ENCODE assay signal across 11 cellular contexts in genomic region chr14:73242274-73242960, GRCh38. TPM values are rescaled to one million over a fixed set of nuclear protein-coding genes. Genes with fewer than 3 reads are reported as not detected.
DNase-seq lines count a peak whose midpoint lies in the region; ATAC-seq, FAIRE-seq and TF ChIP-seq lines count a peak whose summit lies in the region.
"Had no signal": no experiment of that assay in that cellular context is flagged by ENCODE, and none has a peak within 500 bp of the region (broad histone marks: within the 10 kb centered on the region; RNA-seq: fewer than 3 reads in every experiment).

No MANE protein-coding gene starts in this region.

- H3K4ac ChIP-seq in IMR-90 (ENCODE audit: low read depth, low read length) (no peak overlapping the region), H1 (replicated peaks; ENCODE audit: insufficient read length, low read depth, low read length) (no peak overlapping the region), mesendoderm (ENCODE audit: low read depth, low read length) (no peak overlapping the region)

- peak overlapping the region; percentile 63; the same call in 1 of the 2 replicates for H2BK12ac ChIP-seq in H1 (ENCODE audit: low read depth, low read length)

- no peaks in the 10 kb centered on the region for H3K4me1 ChIP-seq in CD8-positive, alpha-beta memory T cell (ENCODE audit: insufficient read depth, low read length)
- H3K4me1 ChIP-seq in IMR-90 (ENCODE audit: control insufficient read depth, insufficient read depth, low read length) = peaks cover 18% of the 10 kb centered on the region
- peaks cover 3 to 25% (median 16%) of the 10 kb centered on the region in 4 experiments for H3K4me1 ChIP-seq in H1 (replicated peaks in 1 of 4; ENCODE audit: control insufficient read depth in 3 of 4, insufficient read depth in 4 of 4, low read length in 3 of 4)
- H3K4me1 ChIP-seq in mesendoderm (ENCODE audit: control insufficient read depth, low read depth, low read length) = no peaks in the 10 kb centered on the region

- no peak for TF ChIP-seq POLR2A in IMR-90 (IDR thresholded peaks at IDR 0.05; ENCODE audit: low read depth, low read length)
- TF ChIP-seq POLR2A in H1 (IDR thresholded peaks at IDR 0.05; ENCODE audit: control extremely low read depth in 1 of 2, low read depth in 2 of 2, low read length in 2 of 2) = no peak

- H3K9me3 Mint-ChIP-seq in CD8-positive, alpha-beta memory T cell = peaks cover 0 to 4% (median 0%) of the 10 kb centered on the region in 5 donors

- TF ChIP-seq CTCF in IMR-90 (conservative IDR thresholded peaks at IDR 0.05; ENCODE audit: low read depth, low read length) (no peak), H1 (IDR thresholded peaks at IDR 0.05; ENCODE audit: control extremely low read depth in 1 of 3, insufficient read depth in 1 of 3, low read depth in 1 of 3, low read length in 3 of 3) (no peak)

- H2AFZ ChIP-seq in IMR-90 (replicated peaks; ENCODE audit: low read length, poor library complexity) = no peak overlapping the region
- no peak overlapping the region for H2AFZ ChIP-seq in H1 (ENCODE audit: low read length)

- no peak overlapping the region for H2AK9ac ChIP-seq in IMR-90 (replicated peaks; ENCODE audit: low read depth, low read length, poor library complexity)

- TF ChIP-seq EP300 in H1 (IDR thresholded peaks at IDR 0.05; ENCODE audit: borderline replicate concordance in 1 of 2, low read depth in 2 of 2, low read length in 2 of 2) = no peak

- no peaks in the 10 kb centered on the region for H3K9me3 ChIP-seq in CD8-positive, alpha-beta memory T cell (ENCODE audit: low read length)
- peaks cover 2% of the 10 kb centered on the region for H3K9me3 ChIP-seq in IMR-90 (ENCODE audit: control insufficient read depth, insufficient read depth, low read length)
- H3K9me3 ChIP-seq in H1 (ENCODE audit: insufficient read depth in 2 of 2, low read depth in 1 of 2, low read length in 1 of 2) = no peaks in the 10 kb centered on the region

- H3K4me2 ChIP-seq in IMR-90 (ENCODE audit: low read depth, low read length) (peak overlapping the region; percentile 70; the same call in 1 of the 2 replicates), H1 (ENCODE audit: insufficient read depth in 1 of 2, low read depth in 2 of 2, low read length in 2 of 2) (no peak overlapping the region), mesendoderm (ENCODE audit: low read length) (no peak overlapping the region)

- no peak for TF ChIP-seq RAD21 in IMR-90 (IDR thresholded peaks at IDR 0.05; ENCODE audit: low read length)
- no peak for TF ChIP-seq RAD21 in H1 (IDR thresholded peaks at IDR 0.05 in 1 of 2, conservative IDR thresholded peaks at IDR 0.05 in 1 of 2; ENCODE audit: low read depth in 2 of 2, low read length in 2 of 2)

- H2BK20ac ChIP-seq in IMR-90 (ENCODE audit: low read depth, low read length) (no peak overlapping the region), H1 (ENCODE audit: low read length) (0 out of 2 replicates have a peak overlapping the region, but pooled peaks have one; percentile 13)

- H2BK120ac ChIP-seq in IMR-90 (ENCODE audit: low read depth, low read length) (no peak overlapping the region), H1 (replicated peaks; ENCODE audit: low read depth, low read length) (no peak overlapping the region), mesendoderm (ENCODE audit: low read depth, low read length) (no peak overlapping the region)

- H2BK5ac ChIP-seq in IMR-90 (ENCODE audit: low read depth, low read length, poor library complexity, severe bottlenecking) = no peak overlapping the region
- 0 out of 2 replicates have a peak overlapping the region, but pooled peaks have one; percentile 49 for H2BK5ac ChIP-seq in H1 (ENCODE audit: low read depth, low read length)
- H2BK5ac ChIP-seq in mesendoderm (ENCODE audit: low read length) = no peak overlapping the region

- peaks cover 9% of the 10 kb centered on the region for H3K9me1 ChIP-seq in IMR-90 (ENCODE audit: insufficient read depth, low read length)

- FAIRE-seq in H1 (lab: Jason Lieb, UNC) = no peak

- H3K9ac ChIP-seq in IMR-90 (ENCODE audit: low read depth, low read length) (no peak overlapping the region), H1 (replicated peaks in 1 of 4; ENCODE audit: extremely low read depth in 1 of 4, low read depth in 3 of 4, low read length in 3 of 4) (no peak overlapping the region; a peak in 1 of 7 replicates), mesendoderm (ENCODE audit: low read length) (no peak overlapping the region)

- H3K56ac ChIP-seq in IMR-90 (ENCODE audit: extremely low read depth, insufficient read depth, low read length) (no peak overlapping the region), H1 (replicated peaks; ENCODE audit: insufficient read length, low read depth, low read length) (no peak overlapping the region), mesendoderm (ENCODE audit: low read length) (no peak overlapping the region)

- WGBS in IMR-90 (ENCODE audit: extremely low coverage in 2 of 2, insufficient read length in 1 of 2), 2 experiments = 67% methylated on average over 1 of the region's 8 CpGs; no CpG with 5 or more reads in 1 of the 2 experiments
- WGBS in H1 (ENCODE audit: extremely low coverage in 1 of 2, insufficient coverage in 1 of 2, insufficient read length in 1 of 2, insufficient replicate concordance in 2 of 2, low coverage in 1 of 2, low lambda C conversion rate in 2 of 2, missing lambda C conversion rate in 1 of 2), 2 experiments = 92% methylated on average over 8 of the region's 8 CpGs; no CpG with 5 or more reads in 1 of the 2 experiments
- no CpG with 5 or more reads among the region's 8 CpGs for WGBS in mesendoderm (ENCODE audit: extremely low coverage, insufficient coverage, low lambda C conversion rate)

- CTCF ChIA-PET in CD8-positive, alpha-beta memory T cell (lab: Charles Lee) = no interaction called here
- CTCF ChIA-PET in IMR-90 (lab: Yijun Ruan, JAX) = no interaction called here
- CTCF ChIA-PET in H1 (lab: Charles Lee; ENCODE audit: partially characterized antibody) = interaction anchor here (1.2 to 5.8 kb wide), 6 partner anchors 8 to 265 kb away, joined by 3 to 35 read pairs (median 3); no protein-coding TSS in a partner anchor

- no peak overlapping the region for H2BK15ac ChIP-seq in IMR-90 (ENCODE audit: low read depth, low read length)
- no peak overlapping the region for H2BK15ac ChIP-seq in H1 (ENCODE audit: low read length)
- H2BK15ac ChIP-seq in mesendoderm (replicated peaks; ENCODE audit: low read depth) = no peak overlapping the region

- H3K79me1 ChIP-seq in IMR-90 (ENCODE audit: low read depth in 1 of 2, low read length in 2 of 2) = peaks cover 0 to 11% of the 10 kb centered on the region in 2 experiments; a peak in 2 of 4 replicates
- peaks cover 5% of the 10 kb centered on the region for H3K79me1 ChIP-seq in H1 (ENCODE audit: low read depth, low read length)
- no peaks in the 10 kb centered on the region for H3K79me1 ChIP-seq in mesendoderm (ENCODE audit: low read length)

- peaks cover 5% of the 10 kb centered on the region; the same call in 1 of the 2 replicates for H4K20me1 ChIP-seq in IMR-90 (ENCODE audit: insufficient read depth, low read length)
- H4K20me1 ChIP-seq in H1 (replicated peaks in 1 of 2; ENCODE audit: control insufficient read depth in 1 of 2, insufficient read depth in 2 of 2, low read length in 2 of 2) = peaks cover 3 to 4% of the 10 kb centered on the region in 2 experiments

- no peak overlapping the region for H3K18ac ChIP-seq in IMR-90 (ENCODE audit: low read depth, low read length)
- no peak overlapping the region for H3K18ac ChIP-seq in H1 (ENCODE audit: extremely low read depth, low read length)
- H3K18ac ChIP-seq in mesendoderm (ENCODE audit: low read length) = no peak overlapping the region

- dilution Hi-C loops in IMR-90 (cut with HindIII; ENCODE audit: low sequenced_read_pairs, unreplicated experiment) = no loop called here

- peaks cover 57 to 58% of the 10 kb centered on the region in 2 donors for H3K27me3 Mint-ChIP-seq in CD8-positive, alpha-beta memory T cell

- H3K27me3 ChIP-seq in CD8-positive, alpha-beta memory T cell (ENCODE audit: insufficient read depth, low read length, poor library complexity, severe bottlenecking) = peaks cover 36% of the 10 kb centered on the region
- H3K27me3 ChIP-seq in IMR-90 (ENCODE audit: control insufficient read depth, insufficient read depth, low read length) (peaks cover 28% of the 10 kb centered on the region), H1 (replicated peaks in 1 of 4; ENCODE audit: control insufficient read depth in 3 of 4, extremely low read depth in 1 of 4, insufficient read depth in 3 of 4, low read length in 3 of 4) (peaks cover 6 to 22% (median 15%) of the 10 kb centered on the region in 4 experiments), mesendoderm (ENCODE audit: insufficient read depth, low read length, poor library complexity) (peaks cover 23% of the 10 kb centered on the region)

- H4K8ac ChIP-seq in IMR-90 (ENCODE audit: low read depth in 2 of 2, low read length in 2 of 2) (no peak overlapping the region), H1 (ENCODE audit: extremely low read depth, insufficient read depth, low read length) (no peak overlapping the region), mesendoderm (ENCODE audit: low read depth, low read length) (no peak overlapping the region)

- H3K23ac ChIP-seq in IMR-90 (ENCODE audit: low read depth, low read length) (no peak overlapping the region), H1 (ENCODE audit: insufficient read length) (no peak overlapping the region), mesendoderm (ENCODE audit: low read length) (no peak overlapping the region)

- H3K23me2 ChIP-seq in H1 (ENCODE audit: low read depth, low read length) = peaks cover 12% of the 10 kb centered on the region; the same call in 1 of the 2 replicates

- peaks cover 0 to 17% of the 10 kb centered on the region in 2 experiments; a peak in 2 of 4 replicates for H3K79me2 ChIP-seq in H1 (ENCODE audit: control insufficient read depth in 1 of 2, insufficient read depth in 2 of 2, low read length in 2 of 2)
- no peaks in the 10 kb centered on the region for H3K79me2 ChIP-seq in mesendoderm (ENCODE audit: control insufficient read depth, insufficient read depth, low read length)

- ATAC-seq in IMR-90 (ENCODE audit: low read depth) (no peak), GM21381 (IDR thresholded peaks at IDR 0.05; ENCODE audit: unreplicated experiment) (no peak)

- H3K14ac ChIP-seq in IMR-90 (replicated peaks; ENCODE audit: low read depth, low read length) = no peak overlapping the region
- H3K14ac ChIP-seq in H1 (ENCODE audit: insufficient read length) = no peak overlapping the region

- no peaks in the 10 kb centered on the region for H3K36me3 ChIP-seq in CD8-positive, alpha-beta memory T cell (ENCODE audit: insufficient read depth, low read length)
- H3K36me3 ChIP-seq in IMR-90 (ENCODE audit: control insufficient read depth, insufficient read depth, low read length) (no peaks in the 10 kb centered on the region), H1 (ENCODE audit: control insufficient read depth in 2 of 4, insufficient read depth in 4 of 4, low read length in 3 of 4) (0 out of 8 replicates have a peak, but pooled peaks cover 0 to 3% (median 0%) of the 10 kb centered on the region in 4 experiments), mesendoderm (ENCODE audit: control insufficient read depth, insufficient read depth, low read length) (no peaks in the 10 kb centered on the region)

- in situ Hi-C loops in IMR-90 (cut with MboI; ENCODE audit: low sequenced_read_pairs) = no loop called here

- H3K27ac ChIP-seq in CD8-positive, alpha-beta memory T cell (ENCODE audit: low read depth, low read length) = no peak overlapping the region
- H3K27ac ChIP-seq in IMR-90 (ENCODE audit: insufficient read depth, low read length) (peak overlapping the region; percentile 9; the same call in 1 of the 2 replicates), H1 (ENCODE audit: low read depth, low read length) (no peak overlapping the region), mesendoderm (ENCODE audit: low read depth, low read length) (no peak overlapping the region)

- peak overlapping the region in 5 of 7 donors; percentile 0 to 80 (median 46) for H3K4me3 Mint-ChIP-seq in CD8-positive, alpha-beta memory T cell

- H4K91ac ChIP-seq in IMR-90 (ENCODE audit: insufficient read depth, low read depth, low read length) (no peak overlapping the region), H1 (replicated peaks; ENCODE audit: insufficient read length, low read length) (peak overlapping the region; percentile 47)

- intact Hi-C loops in IMR-90 (cut with micrococcal nuclease) (no loop called here), posterior vena cava (cut with DNase I) (no loop called here)

- no peak for DNase-seq in CD8-positive, alpha-beta memory T cell
- DNase-seq in IMR-90 = no peak
- DNase-seq in H1 (ENCODE audit: low read depth in 1 of 2, low spot score in 2 of 2) = no peak
- peak; percentile 48 for DNase-seq in posterior vena cava (ENCODE audit: low spot score)
- no peak for DNase-seq in Kasumi-1 (lab: John Stamatoyannopoulos, UW)
- no peak for DNase-seq in NCI-H1436 (lab: John Stamatoyannopoulos, UW)
- no peak for DNase-seq in mesendoderm
- DNase-seq: EL, NCI-H226, SW 1271 had no signal

- POLR2A ChIA-PET in CD8-positive, alpha-beta memory T cell (lab: Charles Lee) = no interaction called here
- POLR2A ChIA-PET in IMR-90 (lab: Charles Lee; ENCODE audit: unreplicated experiment) (interaction anchor here (0.8 kb wide), 1 partner anchor 14 kb away, joined by 16 read pairs; no protein-coding TSS in a partner anchor), H1 (lab: Charles Lee; ENCODE audit: partially characterized antibody) (interaction anchor here (0.6 to 1.6 kb wide), 3 partner anchors 11 to 39 kb away, joined by 3 to 4 read pairs (median 3); no protein-coding TSS in a partner anchor)

- no TSS peak for BruUV-seq in IMR-90 (replicated peaks; lab: Mats Ljungman, UMichigan)

- H2AK5ac ChIP-seq in IMR-90 (ENCODE audit: low read depth, low read length) (no peak overlapping the region), H1 (ENCODE audit: low read depth, low read length) (no peak overlapping the region; the same call in 1 of the 2 replicates), mesendoderm (ENCODE audit: low read length) (no peak overlapping the region)

- H4K5ac ChIP-seq in IMR-90 (ENCODE audit: low read depth, low read length) (no peak overlapping the region), H1 (ENCODE audit: insufficient read length, low read depth, low read length) (no peak overlapping the region), mesendoderm (ENCODE audit: low read length) (no peak overlapping the region)

- no peak overlapping the region for H3K4me3 ChIP-seq in CD8-positive, alpha-beta memory T cell (ENCODE audit: low read length)
- H3K4me3 ChIP-seq in IMR-90 (ENCODE audit: insufficient read depth, low read depth, low read length) (no peak overlapping the region), H1 (ENCODE audit: extremely low read depth in 1 of 4, insufficient read depth in 2 of 4, low read depth in 3 of 4, low read length in 4 of 4) (no peak overlapping the region), mesendoderm (ENCODE audit: low read length) (no peak overlapping the region)

- H3K4me1 Mint-ChIP-seq in CD8-positive, alpha-beta memory T cell = peaks cover 18 to 31% (median 28%) of the 10 kb centered on the region in 3 donors

- no peak overlapping the region for H3K27ac Mint-ChIP-seq in CD8-positive, alpha-beta memory T cell

- no peaks in the 10 kb centered on the region for H3K36me3 Mint-ChIP-seq in CD8-positive, alpha-beta memory T cell

RNA-seq across cellular contexts. Expression of gene PAPLN, which starts 5.1 kb away (rescaled TPM):
- total RNA-seq in CD8-positive, alpha-beta memory T cell = under 1 TPM; 0.18 to 0.31 TPM
- polyA plus RNA-seq in CD8-positive, alpha-beta memory T cell = 0.23 TPM
- 0.28 and 0.36 TPM in 2 replicates for total RNA-seq in IMR-90 (2012; rRNA removed)
- polyA plus RNA-seq in IMR-90 (2012; rRNA removed) = 0.83 and 1.2 TPM in 2 replicates
- 0.34 and 0.79 TPM in 2 replicates for polyA plus RNA-seq in IMR-90 (2012; cell fraction: cytosol; rRNA removed)
- polyA plus RNA-seq in IMR-90 (2012; cell fraction: nucleus; rRNA removed; ENCODE audit: low replicate concordance) = 10.9 and 11.7 TPM in 2 replicates
- total RNA-seq in H1 (2021; fragmentation: NEBNext Ultra II Directional; extraction: Animal tissue kit (Norgen Biotek cat#: 25700)) = 14.8 and 15.9 TPM in 2 replicates
- 25.6 and 33.7 TPM in 2 replicates for polyA plus RNA-seq in H1 (2011; rRNA removed)
- 34.9 TPM for polyA plus RNA-seq in H1 (2011; cell fraction: cytosol; rRNA removed)
- polyA plus RNA-seq in H1 (2011; cell fraction: nucleus; rRNA removed) = 176 TPM
- 23.8 to 37.0 TPM (median 27.7 TPM) in 4 replicates for polyA plus RNA-seq in H1 (2012, experiment 1 of 2)
- polyA plus RNA-seq in H1 (2012, experiment 2 of 2) = 10.2 TPM
- polyA plus RNA-seq in H1 (2013, experiment 1 of 2) = 4.1 TPM
- polyA plus RNA-seq in H1 (2013, experiment 2 of 2) = 3.1 TPM
- 22.0 and 24.4 TPM in 2 replicates for polyA minus RNA-seq in H1 (2011; rRNA and poly(A)+ RNA removed)
- polyA minus RNA-seq in H1 (2011; cell fraction: cytosol; rRNA and poly(A)+ RNA removed) = 22.1 TPM
- polyA minus RNA-seq in H1 (2011; cell fraction: nucleus; rRNA and poly(A)+ RNA removed) = 58.7 TPM
- total RNA-seq in posterior vena cava = 10 to 100 TPM in 1 of 2 donors, 1 to 10 TPM in 1; 9.4 to 19.4 TPM
- 0.14 TPM for polyA plus RNA-seq in mesendoderm (2013, experiment 1 of 2)
- polyA plus RNA-seq in mesendoderm (2013, experiment 2 of 2) = 0.11 TPM
